In the genomic region with DNA sequence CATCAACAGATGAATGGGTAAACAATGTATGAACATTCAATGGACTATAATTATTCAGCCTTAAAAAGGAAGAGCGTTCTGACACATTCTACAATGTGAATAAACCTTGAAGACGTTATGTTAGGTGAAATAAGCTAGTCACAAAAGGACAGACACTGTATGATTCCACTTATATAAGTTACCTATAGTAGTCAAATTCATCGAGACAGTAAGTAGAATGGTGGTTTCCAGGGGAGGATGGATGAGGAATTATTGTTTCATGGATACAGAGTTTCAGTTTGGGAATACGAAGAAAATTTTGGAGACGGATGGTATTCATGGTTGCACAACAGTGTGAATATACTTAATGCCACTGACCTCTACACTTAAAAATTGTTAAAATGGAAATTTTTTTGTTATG, we compare ENCODE assay signal across 29 cellular contexts.
DNase-seq lines count a peak whose midpoint lies in the region; TF ChIP-seq lines count a peak whose summit lies in the region.
"Had no signal": no experiment of that assay in that cellular context is flagged by ENCODE, and none has a peak within 500 bp of the region (broad histone marks: within the 10 kb centered on the region; RNA-seq: fewer than 3 reads in every experiment).

No MANE protein-coding gene starts in this region.

- in situ Hi-C loops in brain microvascular endothelial cell (cut with HindIII; ENCODE audit: low pct_ligation_motif_present, low sequenced_read_pairs), result no loop called here

- no peaks in the 10 kb centered on the region for H3K9me3 ChIP-seq in HEK293 (ENCODE audit: control insufficient read depth, insufficient read depth, low read depth, low read length)
- H3K9me3 ChIP-seq: A549; BE2C; BLaER1; BLaER1 treated with 17β-estradiol and CSF1 and Interleukin-3, amounts not matched to agents 10 nM and 100 nM; Caco-2 had no signal

- CTCF ChIA-PET in HEK293 (lab: Yijun Ruan, JAX), result no interaction called here

- H3K4me3 ChIP-seq in HEK293 (ENCODE audit: low read depth, low read length) (no peak overlapping the region), brain microvascular endothelial cell (ENCODE audit: low read depth, low read length) (no peak overlapping the region)
- H3K4me3 ChIP-seq: A549; BLaER1; BLaER1 treated with 17β-estradiol and CSF1 and Interleukin-3, amounts not matched to agents 10 nM and 100 nM had no signal

- H3K27ac ChIP-seq in HEK293 (ENCODE audit: extremely low read depth, low read depth, low read length), result no peak overlapping the region
- no peak overlapping the region for H3K27ac ChIP-seq in brain microvascular endothelial cell
- H3K27ac ChIP-seq: 22Rv1; A549; BLaER1; BLaER1 treated with 17β-estradiol and CSF1 and Interleukin-3, amounts not matched to agents 10 nM and 100 nM; C4-2B had no signal

- no peaks in the 10 kb centered on the region for H3K4me1 ChIP-seq in HEK293 (ENCODE audit: control insufficient read depth, insufficient read depth, low read length)
- H3K4me1 ChIP-seq: A549; BE2C; BLaER1; BLaER1 treated with 17β-estradiol and CSF1 and Interleukin-3, amounts not matched to agents 10 nM and 100 nM; Caco-2 had no signal

- no peaks in the 10 kb centered on the region for H3K27me3 ChIP-seq in brain microvascular endothelial cell (replicated peaks)
- H3K27me3 ChIP-seq: BE2C; BLaER1; BLaER1 treated with 17β-estradiol and CSF1 and Interleukin-3, amounts not matched to agents 10 nM and 100 nM had no signal

- H3K36me3 ChIP-seq in HEK293 (ENCODE audit: control insufficient read depth in 2 of 2, insufficient read depth in 1 of 2, low read length in 2 of 2), result no peaks in the 10 kb centered on the region
- H3K36me3 ChIP-seq in brain microvascular endothelial cell (replicated peaks), result no peaks in the 10 kb centered on the region
- H3K36me3 ChIP-seq: BE2C; BLaER1; BLaER1 treated with 17β-estradiol and CSF1 and Interleukin-3, amounts not matched to agents 10 nM and 100 nM had no signal

- peak; percentile 2 for DNase-seq in epidermal melanocyte (ENCODE audit: insufficient read length, low spot score)
- no peak for DNase-seq in NCI-H748 treated with DMSO at 0.1 percent for 48 hours (lab: John Stamatoyannopoulos, UW)
- no peak for DNase-seq in brain microvascular endothelial cell
- DNase-seq: 8988T; ACHN; AML-193; BE2C; C1 segment of cervical spinal cord; Caco-2; Calu3; CD4-positive, alpha-beta memory T cell; CD4-positive, alpha-beta T cell; CD4-positive, CD25-positive, alpha-beta regulatory T cell; CD8-positive, alpha-beta memory T cell; CD8-positive, alpha-beta T cell; COR-L47; DMS 273 treated with DMSO at 0.1 percent for 48 hours; DMS153; DMS53; DMS79; DMS79 treated with DMSO at 0.1 percent for 48 hours; DND-41; EL had no signal

- POLR2A ChIA-PET in HEK293 (lab: Yijun Ruan, JAX), result no interaction called here

- TF ChIP-seq CTCF in HEK293 (tag by site-specific recombination; IDR thresholded peaks at IDR 0.05), result no peak
- no peak for TF ChIP-seq CTCF in brain microvascular endothelial cell (IDR thresholded peaks at IDR 0.05; ENCODE audit: low read depth, low read length, missing control alignments)

TF ChIP-seq in HEK293, 187 proteins besides CTCF, POLR2A, EP300 and RAD21:
- no peak for TF ChIP-seq ZNF2 (tag by site-specific recombination; IDR thresholded peaks at IDR 0.05)
- peak; percentile 95 for TF ChIP-seq ZNF529 (tag by site-specific recombination; IDR thresholded peaks at IDR 0.05; ENCODE audit: insufficient replicate concordance)
